Comparison of ENCODE assay signal across 8 cellular contexts in genomic region chr11:114296190-114296978, GRCh38. TPM values are rescaled to one million over a fixed set of nuclear protein-coding genes. Genes with fewer than 3 reads are reported as not detected.
DNase-seq lines count a peak whose midpoint lies in the region; ATAC-seq and TF ChIP-seq lines count a peak whose summit lies in the region.

Gene NNMT, plus strand, starts transcription at chr11:114296399. Its CDS starts 158 bp downstream, at chr11:114296557.

- H3K4me1 Mint-ChIP-seq in CD8-positive, alpha-beta memory T cell: peaks cover 0 to 2% (median 0%) of the 10 kb centered on the region in 3 donors

- no peak within 1 kb of the TSS for H3K27ac Mint-ChIP-seq in CD8-positive, alpha-beta memory T cell

- TF ChIP-seq CTCF in WI38 (IDR thresholded peaks at IDR 0.05; ENCODE audit: low read depth, low read length): no peak
- TF ChIP-seq CTCF in heart right ventricle (IDR thresholded peaks at IDR 0.05): no peak

- H3K27ac ChIP-seq in CD8-positive, alpha-beta memory T cell (ENCODE audit: low read depth, low read length): peak within 1 kb of the TSS; percentile 46
- H3K27ac ChIP-seq in heart right ventricle (peak within 1 kb of the TSS; percentile 77 to 98 (median 91)), rectal smooth muscle tissue (ENCODE audit: low read depth, low read length) (peak within 1 kb of the TSS; percentile 93)

- intact Hi-C loops in heart right ventricle (cut with DNase I): loop anchor here in 1 of 10 donors (10.0 kb wide), 1 partner anchor 108 kb away; the partner anchor contains the start of genes C11orf71 and RBM7

- no peak for DNase-seq in CD8-positive, alpha-beta memory T cell
- DNase-seq in heart right ventricle: peak; percentile 56 to 66
- no peak for DNase-seq in activated CD4-positive, alpha-beta T cell treated with anti-CD3 and anti-CD28 coated beads for 4 hours
- no peak for DNase-seq in NCI-H345 treated with DMSO at 0.1 percent for 48 hours (lab: John Stamatoyannopoulos, UW; ENCODE audit: unreplicated experiment)
- DNase-seq in RKO (ENCODE audit: low spot score): no peak
- DNase-seq in C1 segment of cervical spinal cord (lab: John Stamatoyannopoulos, UW): no peak

- H3K4me1 ChIP-seq in CD8-positive, alpha-beta memory T cell (ENCODE audit: insufficient read depth, low read length): no peaks in the 10 kb centered on the region
- peaks cover 1 to 45% (median 38%) of the 10 kb centered on the region in 9 donors for H3K4me1 ChIP-seq in heart right ventricle
- H3K4me1 ChIP-seq in rectal smooth muscle tissue (ENCODE audit: control insufficient read depth, insufficient read depth, low read length): peaks cover 14% of the 10 kb centered on the region

- peaks cover 2 to 9% (median 5%) of the 10 kb centered on the region in 5 donors for H3K9me3 Mint-ChIP-seq in CD8-positive, alpha-beta memory T cell

- H3K36me3 Mint-ChIP-seq in CD8-positive, alpha-beta memory T cell: peaks cover 0 to 4% (median 1%) of the 10 kb centered on the region in 3 donors

- H3K4me3 ChIP-seq in CD8-positive, alpha-beta memory T cell (ENCODE audit: low read length): no peak within 1 kb of the TSS
- H3K4me3 ChIP-seq in WI38 (ENCODE audit: low read depth, low read length) (peak within 1 kb of the TSS; percentile 80), heart right ventricle (peak within 1 kb of the TSS in 9 of 10 donors; percentile 26 to 60 (median 53)), rectal smooth muscle tissue (ENCODE audit: low read length) (peak within 1 kb of the TSS; percentile 47)

- H3K36me3 ChIP-seq in CD8-positive, alpha-beta memory T cell (ENCODE audit: insufficient read depth, low read length): no peaks in the 10 kb centered on the region
- H3K36me3 ChIP-seq in heart right ventricle (peaks cover 0 to 33% (median 7%) of the 10 kb centered on the region in 9 donors), rectal smooth muscle tissue (ENCODE audit: control insufficient read depth, insufficient read depth, low read length) (no peaks in the 10 kb centered on the region)

- peak; percentile 50 to 88 (median 80) for ATAC-seq in heart right ventricle

- no peaks in the 10 kb centered on the region for H3K27me3 ChIP-seq in CD8-positive, alpha-beta memory T cell (ENCODE audit: insufficient read depth, low read length, poor library complexity, severe bottlenecking)
- H3K27me3 ChIP-seq in heart right ventricle (no peaks in the 10 kb centered on the region), rectal smooth muscle tissue (ENCODE audit: control insufficient read depth, insufficient read depth, low read length) (no peaks in the 10 kb centered on the region)

- H3K9me3 ChIP-seq in CD8-positive, alpha-beta memory T cell (ENCODE audit: low read length): no peaks in the 10 kb centered on the region
- peaks cover 0 to 28% (median 10%) of the 10 kb centered on the region in 11 donors for H3K9me3 ChIP-seq in heart right ventricle

- 49 to 58% methylated on average over 12 of the region's 12 CpGs for WGBS in heart right ventricle, 2 donors

- CTCF ChIA-PET in CD8-positive, alpha-beta memory T cell (lab: Charles Lee): no interaction called here

- H3K9ac ChIP-seq in rectal smooth muscle tissue (ENCODE audit: low read length): no peak within 1 kb of the TSS

- POLR2A ChIA-PET in CD8-positive, alpha-beta memory T cell (lab: Charles Lee): no interaction called here

- no peak within 1 kb of the TSS for H3K4me3 Mint-ChIP-seq in CD8-positive, alpha-beta memory T cell

- H3K27me3 Mint-ChIP-seq in CD8-positive, alpha-beta memory T cell: peaks cover 7 to 31% of the 10 kb centered on the region in 2 donors

RNA-seq across cellular contexts. Expression of gene NNMT, which starts in this region (rescaled TPM):
- not detected for total RNA-seq in CD8-positive, alpha-beta memory T cell
- polyA plus RNA-seq in CD8-positive, alpha-beta memory T cell: not detected
- 100 to 1,000 TPM in 1 of 10 donors, 10 to 100 TPM in 8, 1 to 10 TPM in 1; 6.9 to 111 (median 19.8) TPM for total RNA-seq in heart right ventricle
- polyA plus RNA-seq in heart right ventricle: 100 to 1,000 TPM in 1 of 2 donors, 10 to 100 TPM in 1; 83.2 to 114 TPM

Comparison
In these comparisons a context has a peak if more than half of its experiments do, and no peak if none do; other contexts are left out.
1. RNA of gene NNMT (total RNA-seq): 6.9 to 111 TPM in heart right ventricle; not detected in CD8-positive, alpha-beta memory T cell; every median in the first group is over 4 times any median in the second.
2. RNA of gene NNMT (polyA plus RNA-seq): 83.2 to 114 TPM in heart right ventricle; not detected in CD8-positive, alpha-beta memory T cell (single experiment); every median in the first group is over 10 times any median in the second.
3. DNase-seq: peak in heart right ventricle (2 of 2); none in CD8-positive, alpha-beta memory T cell (0 of 5), activated CD4-positive, alpha-beta T cell treated with anti-CD3 and anti-CD28 coated beads for 4 hours (0 of 2), NCI-H345 treated with DMSO at 0.1 percent for 48 hours (single experiment), RKO (single experiment) and C1 segment of cervical spinal cord (0 of 14).
4. Peak in every context shown above with its lines, with median percentiles within 50 percentile points of each other: H3K27ac ChIP-seq.